Comparison of ENCODE assay signal across 8 cellular contexts in genomic region chr3:112561693-112562529, GRCh38. TPM values are rescaled to one million over a fixed set of nuclear protein-coding genes. Genes with fewer than 3 reads are reported as not detected.
A peak's percentile ranks its signal among the peaks of the same experiment; 100 is the strongest.
DNase-seq lines count a peak whose midpoint lies in the region; ATAC-seq and TF ChIP-seq lines count a peak whose summit lies in the region.

Gene ATG3, minus strand, starts transcription at chr3:112561962. Its CDS starts 434 bp downstream, at chr3:112561528.
Gene SLC35A5, plus strand, starts transcription at chr3:112562045. Its CDS starts 1,359 bp downstream, at chr3:112563404.

- ATAC-seq in GM18502 (IDR thresholded peaks at IDR 0.05; ENCODE audit: poor library complexity, unreplicated experiment): peak; percentile 78
- ATAC-seq in HG02970 (IDR thresholded peaks at IDR 0.05; ENCODE audit: low FRiP score, unreplicated experiment): peak; percentile 79
- peak; percentile 98 for ATAC-seq in right cardiac atrium

- H3K4me3 ChIP-seq in ascending aorta (peak within 1 kb of the TSS; percentile 70 to 73), right cardiac atrium (ENCODE audit: low read length) (peak within 1 kb of the TSS; percentile 83), uterus (peak within 1 kb of the TSS; percentile 76 to 89)

- H3K9me3 ChIP-seq in ascending aorta: no peaks in the 10 kb centered on the region
- no peaks in the 10 kb centered on the region for H3K9me3 ChIP-seq in right cardiac atrium (ENCODE audit: control insufficient read depth, low read length)
- no peaks in the 10 kb centered on the region for H3K9me3 ChIP-seq in uterus

- H3K27ac ChIP-seq in ascending aorta (peak within 1 kb of the TSS; percentile 95 to 98), right cardiac atrium (ENCODE audit: low read length) (peak within 1 kb of the TSS; percentile 96), uterus (peak within 1 kb of the TSS; percentile 94 to 98)

- no peaks in the 10 kb centered on the region for H3K27me3 Mint-ChIP-seq in T-helper 2 cell treated with Interferon-gamma antibody and Interleukin-4, amounts not matched to agents 5 μg/mL and 100 μg/mL, for 36 hours (ENCODE audit: low read depth)

- H3K9me3 Mint-ChIP-seq in T-helper 2 cell treated with Interferon-gamma antibody and Interleukin-4, amounts not matched to agents 5 μg/mL and 100 μg/mL, for 36 hours: no peaks in the 10 kb centered on the region

- H3K27me3 ChIP-seq in ascending aorta: no peaks in the 10 kb centered on the region
- H3K27me3 ChIP-seq in right cardiac atrium (ENCODE audit: control insufficient read depth, insufficient read depth): no peaks in the 10 kb centered on the region
- no peaks in the 10 kb centered on the region for H3K27me3 ChIP-seq in uterus

- H3K4me1 ChIP-seq in ascending aorta (peaks cover 8 to 17% of the 10 kb centered on the region in 2 donors), right cardiac atrium (ENCODE audit: control insufficient read depth, insufficient read depth, low read length) (no peaks in the 10 kb centered on the region), uterus (peaks cover 0 to 8% of the 10 kb centered on the region in 2 donors)

- H3K4me1 Mint-ChIP-seq in T-helper 2 cell treated with Interferon-gamma antibody and Interleukin-4, amounts not matched to agents 5 μg/mL and 100 μg/mL, for 36 hours (ENCODE audit: low read depth): peaks cover 43% of the 10 kb centered on the region

- peaks cover 30% of the 10 kb centered on the region for H3K36me3 Mint-ChIP-seq in T-helper 2 cell treated with Interferon-gamma antibody and Interleukin-4, amounts not matched to agents 5 μg/mL and 100 μg/mL, for 36 hours (ENCODE audit: low read depth)

- H3K36me3 ChIP-seq in ascending aorta (peaks cover 0 to 10% of the 10 kb centered on the region in 2 donors), uterus (no peaks in the 10 kb centered on the region)

- peak within 1 kb of the TSS; percentile 99 for H3K27ac Mint-ChIP-seq in T-helper 2 cell treated with Interferon-gamma antibody and Interleukin-4, amounts not matched to agents 5 μg/mL and 100 μg/mL, for 36 hours

- peak; percentile 94 to 95 for DNase-seq in NCI-H1930 (lab: John Stamatoyannopoulos, UW)
- DNase-seq in T-helper 2 cell treated with Interferon-gamma antibody and Interleukin-4, amounts not matched to agents 5 μg/mL and 100 μg/mL, for 36 hours (ENCODE audit: low spot score): peak; percentile 98
- peak; percentile 95 to 100 for DNase-seq in ascending aorta (ENCODE audit: low spot score in 2 of 2)
- DNase-seq in right cardiac atrium: peak; percentile 99 to 100 (median 99)
- peak; percentile 92 for DNase-seq in pulmonary artery endothelial cell (ENCODE audit: low read depth, low spot score)
- peak; percentile 98 to 99 for DNase-seq in uterus

- TF ChIP-seq POLR2A in uterus (IDR thresholded peaks at IDR 0.05): peak; percentile 54 to 80

- TF ChIP-seq CTCF in ascending aorta (IDR thresholded peaks at IDR 0.05) (peak in 1 of 3 experiments; percentile 5), uterus (IDR thresholded peaks at IDR 0.05) (peak in 1 of 4 experiments; percentile 14)

- intact Hi-C loops in ascending aorta (cut with DNase I) (loop anchor here (1.0 to 10.0 kb wide), 7 partner anchors 77 to 1583 kb away; partner anchors contain the start of genes ATP6V1A, CCDC191, GTPBP8 and NAA50), right cardiac atrium (cut with DNase I) (no loop called here), uterus (cut with DNase I; ENCODE audit: low total_unique reads) (no loop called here)

- peak within 1 kb of the TSS; percentile 93 for H3K4me3 Mint-ChIP-seq in T-helper 2 cell treated with Interferon-gamma antibody and Interleukin-4, amounts not matched to agents 5 μg/mL and 100 μg/mL, for 36 hours

- WGBS in right cardiac atrium: under 1% methylated on average over 66 of the region's 66 CpGs

RNA-seq across cellular contexts. Expression of gene ATG3, which starts in this region (rescaled TPM):
- total RNA-seq in ascending aorta: 73.3 TPM
- total RNA-seq in right cardiac atrium: 10 to 100 TPM; 40.0 to 45.0 (median 42.6) TPM
- polyA plus RNA-seq in right cardiac atrium: 36.5 TPM
- 72.2 and 113 TPM in 2 replicates for total RNA-seq in pulmonary artery endothelial cell
- 10 to 100 TPM; 25.1 to 47.9 (median 44.6) TPM for total RNA-seq in uterus

RNA-seq across cellular contexts. Expression of gene SLC35A5, which starts in this region (rescaled TPM):
- 20.8 TPM for total RNA-seq in ascending aorta
- 10 to 100 TPM; 16.5 to 21.8 (median 18.2) TPM for total RNA-seq in right cardiac atrium
- polyA plus RNA-seq in right cardiac atrium: 10.8 TPM
- total RNA-seq in pulmonary artery endothelial cell: 27.0 and 46.1 TPM in 2 replicates
- 10 to 100 TPM; 11.5 to 73.4 (median 40.4) TPM for total RNA-seq in uterus

Comparison
In these comparisons a context has a peak if more than half of its experiments do, and no peak if none do; other contexts are left out.
1. Peak in every context shown above with its lines: DNase-seq, ATAC-seq, H3K4me3 ChIP-seq and H3K27ac ChIP-seq.